Comparison of ENCODE assay signal across 34 cellular contexts in genomic region chr1:247574236-247574635, GRCh38.
"Had no signal": no experiment of that assay in that cellular context is flagged by ENCODE, and none has a peak within 500 bp of the region (broad histone marks: within the 10 kb centered on the region; RNA-seq: fewer than 3 reads in every experiment).

No MANE protein-coding gene starts in this region.

- H3K27me3 ChIP-seq: MG63 had no signal

- H3K4me3 ChIP-seq: MG63 had no signal

- H3K27ac ChIP-seq: KMS-11 had no signal

- H3K9ac ChIP-seq: KMS-11 had no signal

- H3K9me3 ChIP-seq: MG63 had no signal

- DNase-seq: Karpas-422, Kasumi-1, MG63, MM.1S, MV-4-11, NCI-H1048, NCI-H1092, NCI-H1092 treated with DMSO at 0.1 percent for 48 hours, NCI-H1105, NCI-H1105 treated with DMSO at 0.1 percent for 48 hours, NCI-H1417, NCI-H1417 treated with DMSO at 0.1 percent for 48 hours, NCI-H1436, NCI-H1436 treated with DMSO at 0.1 percent for 48 hours, NCI-H146, NCI-H1694, NCI-H1694 treated with DMSO at 0.1 percent for 48 hours, NCI-H187, NCI-H187 treated with DMSO at 0.1 percent for 48 hours, NCI-H1930, NCI-H2029, NCI-H2029 treated with DMSO at 0.1 percent for 48 hours, NCI-H2081, NCI-H2081 treated with DMSO at 0.1 percent for 48 hours, NCI-H2107, NCI-H2171, NCI-H2171 treated with DMSO at 0.1 percent for 48 hours, NCI-H2227 treated with DMSO at 0.1 percent for 48 hours, NCI-H345, NCI-H446, NCI-H446 treated with DMSO at 0.1 percent for 48 hours, NCI-H510A, NCI-H510A treated with DMSO at 0.1 percent for 48 hours had no signal

- H3K36me3 ChIP-seq: MG63 had no signal

- H3K4me2 ChIP-seq: KMS-11 had no signal
